In genomic region chr2:177618270-177619253, GRCh38 we compare ENCODE assay signal across 8 cellular contexts.
DNase-seq lines count a peak whose midpoint lies in the region; ATAC-seq and TF ChIP-seq lines count a peak whose summit lies in the region.

No MANE protein-coding gene starts in this region.

- POLR2A ChIA-PET in BJ (lab: Charles Lee): no interaction called here

- H3K36me3 ChIP-seq in BJ (ENCODE audit: control insufficient read depth, insufficient read depth, low read length): no peaks in the 10 kb centered on the region

- no peaks in the 10 kb centered on the region for H3K27me3 ChIP-seq in BJ (ENCODE audit: control insufficient read depth, insufficient read depth, low read length)

- peak overlapping the region; percentile 77 for H3K4me3 ChIP-seq in BJ (ENCODE audit: low read depth, low read length)

- CTCF ChIA-PET in BJ (lab: Yijun Ruan, JAX): interaction anchor here (0.9 kb wide), 1 partner anchor 14 kb away, joined by 3 read pairs; no protein-coding TSS in a partner anchor

- peak; percentile 46 for DNase-seq in BJ (ENCODE audit: low read depth)
- peak; percentile 68 for DNase-seq in GM19240 (ENCODE audit: insufficient read length, low spot score)
- DNase-seq in NCI-H526 treated with DMSO at 0.1 percent for 48 hours (lab: John Stamatoyannopoulos, UW): peak; percentile 93
- peak; percentile 91 for DNase-seq in activated CD4-positive, alpha-beta T cell treated with anti-CD3 and anti-CD28 coated beads, Interleukin-2, amount 50 U/mL, for 1 hour
- peak; percentile 87 for DNase-seq in dedifferentiated amniotic fluid mesenchymal stem cell (ENCODE audit: extremely low spot score)
- peak; percentile 94 for DNase-seq in left lobe of liver (ENCODE audit: low spot score)
- DNase-seq in stimulated activated CD4-positive, alpha-beta T cell treated with anti-CD3 and anti-CD28 coated beads, Interleukin-2, amount 100 ng/mL, for 24 hours: peak; percentile 90 to 91

- ATAC-seq in HG03457 (IDR thresholded peaks at IDR 0.05; ENCODE audit: unreplicated experiment) (peak; percentile 93), left lobe of liver (peak; percentile 97)

- no peak for TF ChIP-seq CTCF in BJ (IDR thresholded peaks at IDR 0.05; ENCODE audit: insufficient read depth, low read depth, low read length)

Comparison
In these comparisons a context has a peak if more than half of its experiments do, and no peak if none do; other contexts are left out.
1. Peak in every context shown above with its lines: DNase-seq, ATAC-seq and H3K4me3 ChIP-seq.